In genomic region chr2:203934006-203934632, GRCh38 we compare ENCODE assay signal across 11 cellular contexts. TPM values are rescaled to one million over a fixed set of nuclear protein-coding genes. Genes with fewer than 3 reads are reported as not detected.
DNase-seq lines count a peak whose midpoint lies in the region; ATAC-seq, FAIRE-seq and TF ChIP-seq lines count a peak whose summit lies in the region.
"Had no signal": no experiment of that assay in that cellular context is flagged by ENCODE, and none has a peak within 500 bp of the region (broad histone marks: within the 10 kb centered on the region; RNA-seq: fewer than 3 reads in every experiment).

No MANE protein-coding gene starts in this region.

- H3K4me3 Mint-ChIP-seq in central memory CD8-positive, alpha-beta T cell: peak overlapping the region; percentile 33

- FAIRE-seq in HTR-8/SVneo (lab: Jason Lieb, UNC) (no peak), GM12891 (lab: Jason Lieb, UNC) (no peak)

- no peaks in the 10 kb centered on the region for H3K27me3 Mint-ChIP-seq in central memory CD8-positive, alpha-beta T cell

- H3K36me3 Mint-ChIP-seq in central memory CD8-positive, alpha-beta T cell (ENCODE audit: insufficient read depth): peaks cover 6% of the 10 kb centered on the region

- DNase-seq in Jurkat, Clone E6-1 (ENCODE audit: low read depth, low spot score): peak; percentile 40
- peak; percentile 59 to 62 for DNase-seq in activated CD4-positive, alpha-beta T cell treated with anti-CD3 and anti-CD28 coated beads, Interleukin-2, amount 50 U/mL, for 4 hours
- DNase-seq in central memory CD8-positive, alpha-beta T cell (ENCODE audit: low spot score in 2 of 2): no peak
- peak; percentile 69 for DNase-seq in stimulated activated CD4-positive, alpha-beta T cell treated with anti-CD3 and anti-CD28 coated beads, Interleukin-4, amount 100 ng/mL, for 24 hours
- DNase-seq in HTR-8/SVneo (ENCODE audit: insufficient read length, low spot score): no peak
- no peak for DNase-seq in GM12891 (ENCODE audit: insufficient read length, low spot score)
- no peak for DNase-seq in NCI-H526 treated with DMSO at 0.1 percent for 48 hours (lab: John Stamatoyannopoulos, UW)
- DNase-seq: NCI-H446, psoas muscle had no signal

- peak overlapping the region; percentile 81 for H3K27ac Mint-ChIP-seq in central memory CD8-positive, alpha-beta T cell (ENCODE audit: low read depth)

- peaks cover 43% of the 10 kb centered on the region for H3K4me1 Mint-ChIP-seq in central memory CD8-positive, alpha-beta T cell

- TF ChIP-seq POLR2A in GM12891 (IDR thresholded peaks at IDR 0.05; ENCODE audit: low read depth, low read length): no peak

- H3K9me3 Mint-ChIP-seq in central memory CD8-positive, alpha-beta T cell: no peaks in the 10 kb centered on the region

- no peak overlapping the region for H3K4me3 ChIP-seq in Jurkat, Clone E6-1 (ENCODE audit: low read length)
- H3K4me3 ChIP-seq: BLaER1, psoas muscle had no signal

- no peak for ATAC-seq in central memory CD8-positive, alpha-beta T cell (replicated peaks; ENCODE audit: extremely low read depth, poor library complexity, severe bottlenecking)
- no peak for ATAC-seq in GM19463 (IDR thresholded peaks at IDR 0.05; ENCODE audit: unreplicated experiment)
- ATAC-seq: psoas muscle had no signal

TF ChIP-seq in GM12891, 5 proteins besides CTCF, POLR2A, EP300 and RAD21:
- TF ChIP-seq POU2F2 (IDR thresholded peaks at IDR 0.05; ENCODE audit: low read depth, low read length) (no peak), POLR2AphosphoS5 (IDR thresholded peaks at IDR 0.05; ENCODE audit: low read depth, low read length) (no peak), SPI1 (IDR thresholded peaks at IDR 0.05; ENCODE audit: low read depth, low read length) (no peak)

RNA-seq across cellular contexts. Expression of gene ICOS, which starts 2.4 kb away (rescaled TPM):
- 0.57 TPM for polyA plus RNA-seq in Jurkat, Clone E6-1 (2012; ENCODE audit: insufficient read depth, insufficient read length)
- 0.05 TPM for polyA plus RNA-seq in GM12891 (2012; ENCODE audit: low read depth, missing spikeins)

Comparison
In these comparisons a context has a peak if more than half of its experiments do, and no peak if none do; other contexts are left out.
1. DNase-seq: peak in Jurkat, Clone E6-1 (single experiment), activated CD4-positive, alpha-beta T cell treated with anti-CD3 and anti-CD28 coated beads, Interleukin-2, amount 50 U/mL, for 4 hours (2 of 2) and stimulated activated CD4-positive, alpha-beta T cell treated with anti-CD3 and anti-CD28 coated beads, Interleukin-4, amount 100 ng/mL, for 24 hours (single experiment); none in central memory CD8-positive, alpha-beta T cell (0 of 2), HTR-8/SVneo (single experiment), GM12891 (single experiment) and NCI-H526 treated with DMSO at 0.1 percent for 48 hours (single experiment).